Comparison of ENCODE assay signal across 16 cellular contexts in the genomic region with DNA sequence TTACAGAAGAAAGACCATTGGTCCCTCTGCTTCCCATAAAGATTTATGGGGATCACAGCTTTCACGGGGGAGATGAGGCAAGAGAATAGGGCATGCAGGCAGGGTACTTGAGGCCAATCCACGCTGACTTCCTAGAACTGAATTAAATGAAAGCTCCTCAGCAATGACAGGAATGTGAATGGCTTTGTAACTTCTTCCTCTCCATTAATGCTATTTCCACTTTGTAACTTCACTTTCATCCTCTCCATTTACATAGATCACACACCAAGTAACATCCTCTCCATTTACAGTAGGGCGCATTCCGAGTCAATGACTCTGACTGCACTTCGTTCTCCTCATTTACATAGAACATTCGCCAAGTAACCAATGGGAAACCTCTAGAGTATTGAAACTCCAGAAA.
"Had no signal": no experiment of that assay in that cellular context is flagged by ENCODE, and none has a peak within 500 bp of the region (broad histone marks: within the 10 kb centered on the region; RNA-seq: fewer than 3 reads in every experiment).

No MANE protein-coding gene starts in this region.

- ATAC-seq: activated CD8-positive, alpha-beta T cell treated with anti-CD3 and anti-CD28 coated beads for 36 hours; gastrocnemius medialis; heart right ventricle; natural killer cell had no signal

- H3K36me3 Mint-ChIP-seq: natural killer cell, type B pancreatic cell had no signal

- H3K4me3 ChIP-seq: ascending aorta, cardiac muscle cell, gastrocnemius medialis, heart right ventricle, lower lobe of right lung, psoas muscle, sigmoid colon had no signal

- H3K36me3 ChIP-seq: ascending aorta, cardiac muscle cell, gastrocnemius medialis, heart right ventricle, lower lobe of right lung, sigmoid colon had no signal

- H3K9me3 ChIP-seq: ascending aorta, gastrocnemius medialis, heart right ventricle, lower lobe of right lung, psoas muscle, sigmoid colon had no signal

- H3K27ac ChIP-seq: ascending aorta, cardiac muscle cell, lower lobe of right lung, psoas muscle, sigmoid colon had no signal

- H3K27ac Mint-ChIP-seq: activated CD8-positive, alpha-beta T cell treated with anti-CD3 and anti-CD28 coated beads for 36 hours; natural killer cell; type B pancreatic cell had no signal

- DNase-seq: activated CD4-positive, alpha-beta T cell treated with anti-CD3 and anti-CD28 coated beads for 4 hours; activated CD8-positive, alpha-beta memory T cell treated with anti-CD3 and anti-CD28 coated beads, Interleukin-2, amount 50 U/mL, for 4 hours; activated CD8-positive, alpha-beta T cell treated with anti-CD3 and anti-CD28 coated beads for 36 hours; gastrocnemius medialis; heart right ventricle; lower lobe of right lung; natural killer cell; nucleus accumbens; psoas muscle; sigmoid colon; stimulated activated CD4-positive, alpha-beta T cell treated with anti-CD3 and anti-CD28 coated beads, Interleukin-12 subunit alpha, Interleukin-12 subunit beta, amount 100 ng/mL, for 4 hours; stimulated activated naive CD4-positive, alpha-beta T cell; T-helper 9 cell had no signal

- H3K4me1 Mint-ChIP-seq: natural killer cell had no signal

- H3K4me3 Mint-ChIP-seq: activated CD8-positive, alpha-beta T cell treated with anti-CD3 and anti-CD28 coated beads for 36 hours; natural killer cell; type B pancreatic cell had no signal

- H3K27me3 ChIP-seq: ascending aorta, cardiac muscle cell, gastrocnemius medialis, heart right ventricle, sigmoid colon had no signal

- H3K4me1 ChIP-seq: ascending aorta, psoas muscle, sigmoid colon had no signal

- H3K9me3 Mint-ChIP-seq: activated CD8-positive, alpha-beta T cell treated with anti-CD3 and anti-CD28 coated beads for 36 hours; natural killer cell had no signal
